18 cellular contexts compared by ENCODE assay signal in genomic region chr9:98070704-98071103, GRCh38. TPM values are rescaled to one million over a fixed set of nuclear protein-coding genes. Genes with fewer than 3 reads are reported as not detected.
A peak's percentile ranks its signal among the peaks of the same experiment; 100 is the strongest.
DNase-seq lines count a peak whose midpoint lies in the region; ATAC-seq, FAIRE-seq and TF ChIP-seq lines count a peak whose summit lies in the region.
"Had no signal": no experiment of that assay in that cellular context is flagged by ENCODE, and none has a peak within 500 bp of the region (broad histone marks: within the 10 kb centered on the region; RNA-seq: fewer than 3 reads in every experiment).

No MANE protein-coding gene starts in this region.

- H3K4me1 ChIP-seq in HepG2 (ENCODE audit: insufficient read depth, low read length) = peaks cover 30% of the 10 kb centered on the region
- H3K4me1 ChIP-seq in right lobe of liver = peaks cover 0 to 27% (median 6%) of the 10 kb centered on the region in 4 donors
- peaks cover 4 to 7% of the 10 kb centered on the region in 2 experiments; a peak in 3 of 5 replicates for H3K4me1 ChIP-seq in K562 (replicated peaks in 1 of 2; ENCODE audit: control insufficient read depth in 2 of 2, insufficient read depth in 2 of 2, low read length in 2 of 2)
- H3K4me1 ChIP-seq in prostate gland (replicated peaks) = peaks cover 13% of the 10 kb centered on the region

- H3K36me3 ChIP-seq in HepG2 (replicated peaks in 1 of 2; ENCODE audit: control insufficient read depth in 1 of 2, insufficient read depth in 2 of 2, low read length in 2 of 2) (peaks cover 12 to 39% of the 10 kb centered on the region in 2 experiments; a peak in 4 of 5 replicates), right lobe of liver (no peaks in the 10 kb centered on the region), K562 (ENCODE audit: control insufficient read depth, insufficient read depth, low read length) (peaks cover 64% of the 10 kb centered on the region), prostate gland (no peaks in the 10 kb centered on the region)

- DNase-seq in HepG2 (ENCODE audit: low spot score) (no peak), right lobe of liver (no peak), K562 (ENCODE audit: extremely low read depth in 1 of 4, low spot score in 3 of 4) (no peak), prostate gland (ENCODE audit: low spot score) (no peak), coronary artery (ENCODE audit: low spot score) (no peak), hypothalamus (lab: John Stamatoyannopoulos, UW) (no peak)
- DNase-seq: 8988T; AML-193; Calu3; CD4-positive, CD25-positive, alpha-beta regulatory T cell; DMS 273 treated with DMSO at 0.1 percent for 48 hours; GOT3; H9 had no signal

- H3K27me3 ChIP-seq in HepG2 (ENCODE audit: control insufficient read depth in 1 of 2, insufficient read depth in 2 of 2, low read length in 2 of 2) (no peaks in the 10 kb centered on the region), right lobe of liver (no peaks in the 10 kb centered on the region), K562 (ENCODE audit: control insufficient read depth in 2 of 2, insufficient read depth in 2 of 2, low read length in 2 of 2) (no peaks in the 10 kb centered on the region), prostate gland (replicated peaks; ENCODE audit: insufficient read depth) (no peaks in the 10 kb centered on the region)
- H3K27me3 ChIP-seq: BLaER1 had no signal

- no peaks in the 10 kb centered on the region for H3K9me3 ChIP-seq in HepG2 (ENCODE audit: low read length)
- no peaks in the 10 kb centered on the region for H3K9me3 ChIP-seq in right lobe of liver
- no peaks in the 10 kb centered on the region for H3K9me3 ChIP-seq in K562 (replicated peaks; ENCODE audit: control insufficient read depth, insufficient read depth, low read depth, low read length)
- H3K9me3 ChIP-seq in prostate gland = no peaks in the 10 kb centered on the region
- H3K9me3 ChIP-seq: BLaER1 had no signal

- H3K4me2 ChIP-seq in HepG2 (ENCODE audit: low read depth, low read length) = no peak overlapping the region
- no peak overlapping the region for H3K4me2 ChIP-seq in K562 (ENCODE audit: insufficient read depth, low read length)
- H3K4me2 ChIP-seq: BLaER1 had no signal

- H3K9ac ChIP-seq in HepG2 (ENCODE audit: insufficient read depth, low read depth, low read length) (no peak overlapping the region), K562 (ENCODE audit: insufficient read depth in 1 of 2, low read depth in 2 of 2, low read length in 2 of 2) (no peak overlapping the region)
- H3K9ac ChIP-seq: BLaER1 had no signal

- no peaks in the 10 kb centered on the region for H3K9me1 ChIP-seq in K562 (ENCODE audit: control insufficient read depth, insufficient read depth, low read length)

- H3K4me3 ChIP-seq in HepG2 (replicated peaks in 1 of 3; ENCODE audit: insufficient read depth in 1 of 3, low read depth in 2 of 3, low read length in 3 of 3) (no peak overlapping the region), right lobe of liver (no peak overlapping the region), K562 (no peak overlapping the region), prostate gland (no peak overlapping the region), coronary artery (no peak overlapping the region)
- H3K4me3 ChIP-seq: BLaER1 had no signal

- CTCF ChIA-PET in HepG2 (lab: Yijun Ruan, JAX; ENCODE audit: low intra/inter-chr PET ratio, low total read pairs) = no interaction called here
- CTCF ChIA-PET in K562 (lab: Yijun Ruan, JAX; ENCODE audit: low intra/inter-chr PET ratio) = no interaction called here

- BruUV-seq in HepG2 (replicated peaks; lab: Mats Ljungman, UMichigan) = no TSS peak
- no TSS peak for BruUV-seq in K562 (replicated peaks; lab: Mats Ljungman, UMichigan)

- TF ChIP-seq RAD21 in HepG2 (CRISPR knock-in tag; IDR thresholded peaks at IDR 0.05) (no peak), K562 (CRISPR knock-in tag; conservative IDR thresholded peaks at IDR 0.05 in 1 of 2, IDR thresholded peaks at IDR 0.05 in 1 of 2) (no peak)

- H4K20me1 ChIP-seq in HepG2 (ENCODE audit: insufficient read depth, low read length) = peaks cover 11% of the 10 kb centered on the region; the same call in 1 of the 2 replicates
- H4K20me1 ChIP-seq in K562 (replicated peaks; ENCODE audit: control insufficient read depth, insufficient read depth, low read length) = peaks cover 8% of the 10 kb centered on the region; the same call in 1 of the 2 replicates
- H4K20me1 ChIP-seq: BLaER1 had no signal

- H2AFZ ChIP-seq in HepG2 (ENCODE audit: low read length) (no peak overlapping the region), K562 (ENCODE audit: low read depth, low read length) (no peak overlapping the region)

- ATAC-seq in HepG2 = no peak
- no peak for ATAC-seq in right lobe of liver
- no peak for ATAC-seq in K562
- no peak for ATAC-seq in HG03045 (IDR thresholded peaks at IDR 0.05; ENCODE audit: unreplicated experiment)
- no peak for ATAC-seq in GM21526 (IDR thresholded peaks at IDR 0.05; ENCODE audit: low FRiP score, unreplicated experiment)

- H3K27ac ChIP-seq in HepG2 (ENCODE audit: extremely low read length, insufficient read depth, low read length) (no peak overlapping the region), right lobe of liver (no peak overlapping the region), K562 (ENCODE audit: extremely low read depth, low read depth, low read length) (no peak overlapping the region), prostate gland (peak overlapping the region; percentile 86 to 97), coronary artery (no peak overlapping the region)
- H3K27ac ChIP-seq: BLaER1 had no signal

- TF ChIP-seq EP300 in HepG2 (IDR thresholded peaks at IDR 0.05; ENCODE audit: low read depth in 2 of 2, low read length in 2 of 2) (no peak), HepG2 (CRISPR knock-in tag; IDR thresholded peaks at IDR 0.05; ENCODE audit: borderline replicate concordance) (no peak), K562 (IDR thresholded peaks at IDR 0.05; ENCODE audit: low read length) (no peak)

- in situ Hi-C loops in HepG2 (cut with HindIII; ENCODE audit: extremely low pct_ligation_motif_present, low pct_unique_long_range_greater_than_20kb) (no loop called here), K562 (cut with MboI) (no loop called here)

- TF ChIP-seq POLR2A in HepG2 (IDR thresholded peaks at IDR 0.05; ENCODE audit: insufficient read depth in 1 of 2, low read depth in 2 of 2, low read length in 2 of 2) (no peak), right lobe of liver (IDR thresholded peaks at IDR 0.05) (no peak), K562 (conservative IDR thresholded peaks at IDR 0.05) (no peak), prostate gland (IDR thresholded peaks at IDR 0.05) (no peak)

- POLR2A ChIA-PET in HepG2 (lab: Yijun Ruan, JAX) = interaction anchor here (1.3 kb wide), 1 partner anchor 15 kb away, joined by 4 read pairs; the partner anchor contains the start of gene NANS
- POLR2A ChIA-PET in K562 (lab: Yijun Ruan, JAX) = interaction anchor here (0.9 to 3.9 kb wide), 3 partner anchors 11 to 13 kb away, joined by 3 to 30 read pairs (median 3); partner anchors contain the start of gene NANS

- WGBS in HepG2 (ENCODE audit: low lambda C conversion rate) = 98% methylated on average over 7 of the region's 7 CpGs
- WGBS in right lobe of liver (ENCODE audit: insufficient coverage, low coverage, low lambda C conversion rate, missing lambda C conversion rate) = 100% methylated on average over 5 of the region's 7 CpGs
- 94% methylated on average over 6 of the region's 7 CpGs for WGBS in K562 (ENCODE audit: insufficient coverage, low coverage, missing lambda C conversion rate)
- 94% methylated on average over 7 of the region's 7 CpGs for WGBS in prostate gland

- TF ChIP-seq CTCF in HepG2 (CRISPR knock-in tag; IDR thresholded peaks at IDR 0.05) (no peak), right lobe of liver (IDR thresholded peaks at IDR 0.05) (no peak), K562 (IDR thresholded peaks at IDR 0.05 in 2 of 3, conservative IDR thresholded peaks at IDR 0.05 in 1 of 3; ENCODE audit: insufficient read depth in 2 of 3, low read depth in 1 of 3, low read length in 3 of 3) (no peak), prostate gland (IDR thresholded peaks at IDR 0.05) (no peak), coronary artery (IDR thresholded peaks at IDR 0.05) (no peak)

- H3K79me2 ChIP-seq in HepG2 (ENCODE audit: insufficient read depth, low read length) (peaks cover 41% of the 10 kb centered on the region), K562 (ENCODE audit: control insufficient read depth, insufficient read depth, low read length) (peaks cover 61% of the 10 kb centered on the region)

- FAIRE-seq in HepG2 (lab: Jason Lieb, UNC) = no peak
- no peak for FAIRE-seq in K562 (lab: Jason Lieb, UNC)
- FAIRE-seq: GM18507, HTR-8/SVneo had no signal

- intact Hi-C loops in HepG2 (cut with micrococcal nuclease; ENCODE audit: unreplicated experiment) = loop anchor here (5.0 kb wide), 1 partner anchor 137 kb away; no protein-coding TSS in a partner anchor
- intact Hi-C loops in right lobe of liver (cut with DNase I) = loop anchor here (10.0 kb wide), 2 partner anchors 154 to 184 kb away; partner anchors contain the start of gene TBC1D2 (in 1 of the 2)
- intact Hi-C loops in K562 (cut with micrococcal nuclease) = no loop called here
- intact Hi-C loops in prostate gland (cut with DNase I) = loop anchor here (10.0 kb wide), 1 partner anchor 124 kb away; the partner anchor contains the start of gene CORO2A

RNA-seq across cellular contexts. Expression of gene NANS, which starts 14.2 kb away (rescaled TPM):
- total RNA-seq in HepG2 (2016; rRNA removed; fragmentation: Illumina TruSeq; extraction: Trizol) = 203 and 266 TPM in 2 replicates
- 49.6 and 52.9 TPM in 2 replicates for total RNA-seq in HepG2 (2016; cell fraction: cytosol; rRNA removed; fragmentation: Illumina TruSeq; extraction: Trizol; ENCODE audit: low read depth)
- 208 and 294 TPM in 2 replicates for total RNA-seq in HepG2 (2016; cell fraction: insoluble cytoplasmic fraction; rRNA removed; fragmentation: Illumina TruSeq; extraction: Trizol)
- 63.3 and 63.6 TPM in 2 replicates for total RNA-seq in HepG2 (2016; cell fraction: membrane; rRNA removed; fragmentation: Illumina TruSeq; extraction: Trizol)
- 77.5 and 79.4 TPM in 2 replicates for total RNA-seq in HepG2 (2016; cell fraction: nucleus; rRNA removed; fragmentation: Illumina TruSeq; extraction: Trizol)
- polyA plus RNA-seq in HepG2 (2011; rRNA removed) = 80.9 and 86.9 TPM in 2 replicates
- 105 and 118 TPM in 2 replicates for polyA plus RNA-seq in HepG2 (2011; cell fraction: cytosol; rRNA removed)
- polyA plus RNA-seq in HepG2 (2011; cell fraction: nucleus; rRNA removed) = 34.7 and 37.4 TPM in 2 replicates
- polyA plus RNA-seq in HepG2 (2012) = 84.8 and 103 TPM in 2 replicates
- 42.6 and 48.8 TPM in 2 replicates for polyA plus RNA-seq in HepG2 (2016; cell fraction: cytosol; fragmentation: Illumina TruSeq; extraction: Trizol; ENCODE audit: low read depth)
- 258 and 291 TPM in 2 replicates for polyA plus RNA-seq in HepG2 (2016; cell fraction: insoluble cytoplasmic fraction; fragmentation: Illumina TruSeq; extraction: Trizol; ENCODE audit: low read depth)
- polyA plus RNA-seq in HepG2 (2016; cell fraction: membrane; fragmentation: Illumina TruSeq; extraction: Trizol; ENCODE audit: low read depth) = 45.4 and 47.4 TPM in 2 replicates
- polyA plus RNA-seq in HepG2 (2016; cell fraction: nucleus; fragmentation: Illumina TruSeq; extraction: Trizol; ENCODE audit: insufficient read depth, low read depth) = 98.0 and 99.6 TPM in 2 replicates
- 77.2 and 87.3 TPM in 2 replicates for polyA minus RNA-seq in HepG2 (2011; rRNA and poly(A)+ RNA removed; ENCODE audit: low replicate concordance)
- 32.7 and 40.5 TPM in 2 replicates for polyA minus RNA-seq in HepG2 (2011; cell fraction: cytosol; rRNA and poly(A)+ RNA removed)
- 42.8 and 50.6 TPM in 2 replicates for polyA minus RNA-seq in HepG2 (2011; cell fraction: nucleus; rRNA and poly(A)+ RNA removed)
- 10 to 100 TPM; 16.4 to 43.2 (median 30.2) TPM for total RNA-seq in right lobe of liver
- total RNA-seq in K562 (2011; cell fraction: chromatin; rRNA removed; ENCODE audit: low replicate concordance) = 95.6 and 146 TPM in 2 replicates
- 97.0 and 106 TPM in 2 replicates for total RNA-seq in K562 (2011; cell fraction: nucleolus; rRNA removed)
- total RNA-seq in K562 (2011; cell fraction: nucleoplasm; rRNA removed) = 94.6 and 118 TPM in 2 replicates
- 181 and 197 TPM in 2 replicates for total RNA-seq in K562 (2014; rRNA removed)
- 124 and 133 TPM in 2 replicates for total RNA-seq in K562 (2014; rRNA removed; fragmentation: Illumina TruSeq; extraction: Trizol)
- 151 and 156 TPM in 2 replicates for total RNA-seq in K562 (2015; rRNA removed; fragmentation: Illumina TruSeq; extraction: Trizol)
- 127 and 133 TPM in 2 replicates for total RNA-seq in K562 (2021)
- polyA plus RNA-seq in K562 (2011; rRNA removed) = 124 and 143 TPM in 2 replicates
- 138 and 150 TPM in 2 replicates for polyA plus RNA-seq in K562 (2011; cell fraction: cytosol; rRNA removed)
- 49.2 and 61.9 TPM in 2 replicates for polyA plus RNA-seq in K562 (2011; cell fraction: nucleus; rRNA removed)
- 189 and 211 TPM in 2 replicates for polyA plus RNA-seq in K562 (2012)
- polyA plus RNA-seq in K562 (2014; fragmentation: Illumina TruSeq; extraction: Trizol) = 137 TPM in 2 replicates
- polyA plus RNA-seq in K562 (2014; fragmentation: Nextera tagmentation; extraction: Ambion mirVana) = 10 to 100 TPM; 37.1 to 64.3 TPM
- 127 and 141 TPM in 2 replicates for polyA plus RNA-seq in K562 (2014; rRNA removed)
- polyA minus RNA-seq in K562 (2011; rRNA and poly(A)+ RNA removed) = 139 and 167 TPM in 2 replicates
- polyA minus RNA-seq in K562 (2011; cell fraction: cytosol; rRNA and poly(A)+ RNA removed) = 63.5 and 72.7 TPM in 2 replicates
- 26.9 and 42.3 TPM in 2 replicates for polyA minus RNA-seq in K562 (2011; cell fraction: nucleus; rRNA and poly(A)+ RNA removed)
- 100 to 1,000 TPM; 160 to 318 TPM for total RNA-seq in prostate gland

RNA-seq across cellular contexts. Expression of gene TRIM14, which starts 48.3 kb away (rescaled TPM):
- 13.0 and 13.8 TPM in 2 replicates for total RNA-seq in HepG2 (2016; rRNA removed; fragmentation: Illumina TruSeq; extraction: Trizol)
- 2.3 TPM in 2 replicates for total RNA-seq in HepG2 (2016; cell fraction: cytosol; rRNA removed; fragmentation: Illumina TruSeq; extraction: Trizol; ENCODE audit: low read depth)
- 12.7 and 13.4 TPM in 2 replicates for total RNA-seq in HepG2 (2016; cell fraction: insoluble cytoplasmic fraction; rRNA removed; fragmentation: Illumina TruSeq; extraction: Trizol)
- total RNA-seq in HepG2 (2016; cell fraction: membrane; rRNA removed; fragmentation: Illumina TruSeq; extraction: Trizol) = 10.0 and 10.5 TPM in 2 replicates
- 8.9 and 10.9 TPM in 2 replicates for total RNA-seq in HepG2 (2016; cell fraction: nucleus; rRNA removed; fragmentation: Illumina TruSeq; extraction: Trizol)
- polyA plus RNA-seq in HepG2 (2011; rRNA removed) = 9.2 and 10.7 TPM in 2 replicates
- polyA plus RNA-seq in HepG2 (2011; cell fraction: cytosol; rRNA removed) = 9.6 and 10.5 TPM in 2 replicates
- polyA plus RNA-seq in HepG2 (2011; cell fraction: nucleus; rRNA removed) = 17.8 and 18.3 TPM in 2 replicates
- polyA plus RNA-seq in HepG2 (2012) = 10.9 and 11.2 TPM in 2 replicates
- 2.3 and 2.5 TPM in 2 replicates for polyA plus RNA-seq in HepG2 (2016; cell fraction: cytosol; fragmentation: Illumina TruSeq; extraction: Trizol; ENCODE audit: low read depth)
- polyA plus RNA-seq in HepG2 (2016; cell fraction: insoluble cytoplasmic fraction; fragmentation: Illumina TruSeq; extraction: Trizol; ENCODE audit: low read depth) = 20.7 and 23.4 TPM in 2 replicates
- polyA plus RNA-seq in HepG2 (2016; cell fraction: membrane; fragmentation: Illumina TruSeq; extraction: Trizol; ENCODE audit: low read depth) = 10.0 and 10.7 TPM in 2 replicates
- 27.9 and 30.3 TPM in 2 replicates for polyA plus RNA-seq in HepG2 (2016; cell fraction: nucleus; fragmentation: Illumina TruSeq; extraction: Trizol; ENCODE audit: insufficient read depth, low read depth)
- 11.5 and 20.5 TPM in 2 replicates for polyA minus RNA-seq in HepG2 (2011; rRNA and poly(A)+ RNA removed; ENCODE audit: low replicate concordance)
- polyA minus RNA-seq in HepG2 (2011; cell fraction: cytosol; rRNA and poly(A)+ RNA removed) = 7.7 and 8.4 TPM in 2 replicates
- 7.7 and 8.5 TPM in 2 replicates for polyA minus RNA-seq in HepG2 (2011; cell fraction: nucleus; rRNA and poly(A)+ RNA removed)
- total RNA-seq in right lobe of liver = 10 to 100 TPM; 22.6 to 34.6 (median 27.3) TPM
- 24.8 and 33.6 TPM in 2 replicates for total RNA-seq in K562 (2011; cell fraction: chromatin; rRNA removed; ENCODE audit: low replicate concordance)
- total RNA-seq in K562 (2011; cell fraction: nucleolus; rRNA removed) = 15.1 and 15.7 TPM in 2 replicates
- 20.1 and 31.3 TPM in 2 replicates for total RNA-seq in K562 (2011; cell fraction: nucleoplasm; rRNA removed)
- total RNA-seq in K562 (2014; rRNA removed) = 17.9 and 24.7 TPM in 2 replicates
- total RNA-seq in K562 (2014; rRNA removed; fragmentation: Illumina TruSeq; extraction: Trizol) = 17.0 and 17.5 TPM in 2 replicates
- 12.2 and 13.3 TPM in 2 replicates for total RNA-seq in K562 (2015; rRNA removed; fragmentation: Illumina TruSeq; extraction: Trizol)
- 41.0 and 48.5 TPM in 2 replicates for total RNA-seq in K562 (2021)
- 19.1 and 24.8 TPM in 2 replicates for polyA plus RNA-seq in K562 (2011; rRNA removed)
- 17.9 and 36.4 TPM in 2 replicates for polyA plus RNA-seq in K562 (2011; cell fraction: cytosol; rRNA removed)
- 22.9 and 38.7 TPM in 2 replicates for polyA plus RNA-seq in K562 (2011; cell fraction: nucleus; rRNA removed)
- 21.4 and 21.8 TPM in 2 replicates for polyA plus RNA-seq in K562 (2012)
- 34.1 and 40.0 TPM in 2 replicates for polyA plus RNA-seq in K562 (2014; fragmentation: Illumina TruSeq; extraction: Trizol)
- 1 to 10 TPM; 7.6 to 8.3 TPM for polyA plus RNA-seq in K562 (2014; fragmentation: Nextera tagmentation; extraction: Ambion mirVana)
- 30.1 and 32.7 TPM in 2 replicates for polyA plus RNA-seq in K562 (2014; rRNA removed)
- 12.4 and 15.6 TPM in 2 replicates for polyA minus RNA-seq in K562 (2011; rRNA and poly(A)+ RNA removed)
- polyA minus RNA-seq in K562 (2011; cell fraction: cytosol; rRNA and poly(A)+ RNA removed) = 13.0 and 14.8 TPM in 2 replicates
- 5.8 and 7.0 TPM in 2 replicates for polyA minus RNA-seq in K562 (2011; cell fraction: nucleus; rRNA and poly(A)+ RNA removed)
- 10 to 100 TPM; 23.4 to 24.3 TPM for total RNA-seq in prostate gland

Comparison
In these comparisons a context has a peak if more than half of its experiments do, and no peak if none do; other contexts are left out.
1. H3K27ac ChIP-seq: peak in prostate gland (2 of 2); none in HepG2 (single experiment), right lobe of liver (0 of 3), K562 (single experiment) and coronary artery (0 of 2).
2. Of the 241 proteins assayed by ChIP-seq in both HepG2 and K562: peak only in HepG2: none; only in K562: none; in both: ZNF121; in neither: 240.